13 cellular contexts compared by ENCODE assay signal in genomic region chr11:11349870-11350325, GRCh38. TPM values are rescaled to one million over a fixed set of nuclear protein-coding genes. Genes with fewer than 3 reads are reported as not detected.
A peak's percentile ranks its signal among the peaks of the same experiment; 100 is the strongest.
DNase-seq lines count a peak whose midpoint lies in the region; ATAC-seq and TF ChIP-seq lines count a peak whose summit lies in the region.
"Had no signal": no experiment of that assay in that cellular context is flagged by ENCODE, and none has a peak within 500 bp of the region (broad histone marks: within the 10 kb centered on the region; RNA-seq: fewer than 3 reads in every experiment).

No MANE protein-coding gene starts in this region.

- no TSS peak for BruUV-seq in PC-3 (replicated peaks; lab: Mats Ljungman, UMichigan)

- CTCF ChIA-PET in PC-3 (lab: Charles Lee) = no interaction called here

- no peak overlapping the region for H3K9ac ChIP-seq in PC-3 (ENCODE audit: low read length)

- H3K4me1 ChIP-seq in PC-3 (ENCODE audit: insufficient read depth, low read length) = peaks cover 10% of the 10 kb centered on the region

- intact Hi-C loops in PC-3 (cut with micrococcal nuclease) = no loop called here

- H3K27ac ChIP-seq in PC-3 (ENCODE audit: low read length) = no peak overlapping the region

- H3K9me3 ChIP-seq in PC-3 (ENCODE audit: low read length) = no peaks in the 10 kb centered on the region

- no peaks in the 10 kb centered on the region for H3K9me2 ChIP-seq in PC-3 (replicated peaks; ENCODE audit: low read length)

- H3K36me3 ChIP-seq in PC-3 (ENCODE audit: low read depth, low read length) = no peaks in the 10 kb centered on the region

- H4K20me1 ChIP-seq in PC-3 (ENCODE audit: low read length) = no peaks in the 10 kb centered on the region

- H3K4me3 ChIP-seq in AG09309 (ENCODE audit: control insufficient read depth, low read depth, low read length) (no peak overlapping the region), PC-3 (ENCODE audit: low read length) (no peak overlapping the region)

- POLR2A ChIA-PET in PC-3 (lab: Charles Lee; ENCODE audit: unreplicated experiment) = no interaction called here

- ATAC-seq in PC-3 = peak; percentile 22; the same call in 1 of the 2 replicates
- ATAC-seq: Panc1 had no signal

- DNase-seq in AG09309 (ENCODE audit: low read depth) (peak; percentile 72), PC-3 (peak; percentile 70), fibroblast of peridontal ligament (ENCODE audit: extremely low read depth) (peak; percentile 65), SW480 (ENCODE audit: low spot score) (no peak), NCI-H146 treated with DMSO at 0.1 percent for 48 hours (lab: John Stamatoyannopoulos, UW; ENCODE audit: unreplicated experiment) (no peak), NCI-H2227 (lab: John Stamatoyannopoulos, UW; ENCODE audit: unreplicated experiment) (no peak), DMS 273 (lab: John Stamatoyannopoulos, UW; ENCODE audit: unreplicated experiment) (no peak)
- DNase-seq: amygdala, NCI-H1694 treated with DMSO at 0.1 percent for 48 hours, nucleus accumbens had no signal

- no peaks in the 10 kb centered on the region for H3K36me3 Mint-ChIP-seq in nephron (ENCODE audit: low read depth)
- H3K36me3 Mint-ChIP-seq: CD14-positive monocyte had no signal

- no peak overlapping the region for H2AFZ ChIP-seq in PC-3 (ENCODE audit: low read length)

- no peaks in the 10 kb centered on the region for H3K27me3 ChIP-seq in PC-3 (ENCODE audit: low read length)

- no peak overlapping the region for H3K4me3 Mint-ChIP-seq in nephron
- H3K4me3 Mint-ChIP-seq: CD14-positive monocyte had no signal

- TF ChIP-seq CTCF in AG09309 (IDR thresholded peaks at IDR 0.05; ENCODE audit: control insufficient read depth, insufficient read depth, low read depth, low read length, missing control alignments) (no peak), PC-3 (conservative IDR thresholded peaks at IDR 0.05; ENCODE audit: low read depth, low read length) (no peak), nephron (IDR thresholded peaks at IDR 0.05; ENCODE audit: unreplicated experiment in 3 of 3) (no peak)

- H3K79me2 ChIP-seq in PC-3 (ENCODE audit: low read length) = no peaks in the 10 kb centered on the region

- H3F3A ChIP-seq in PC-3 (ENCODE audit: low read length, unreplicated experiment) = no peaks in the 10 kb centered on the region

- H3K4me2 ChIP-seq in PC-3 (ENCODE audit: low read length) = no peak overlapping the region

- peaks cover 16% of the 10 kb centered on the region for H3K27me3 Mint-ChIP-seq in nephron (ENCODE audit: low read depth)

- H3K4me1 Mint-ChIP-seq in nephron = peaks cover 50% of the 10 kb centered on the region
- H3K4me1 Mint-ChIP-seq: CD14-positive monocyte had no signal

- peaks cover 2% of the 10 kb centered on the region for H3K9me3 Mint-ChIP-seq in nephron
- H3K9me3 Mint-ChIP-seq: CD14-positive monocyte had no signal

- peak overlapping the region; percentile 50 to 87 (median 69) for H3K27ac Mint-ChIP-seq in nephron

RNA-seq across cellular contexts. Expression of gene CSNK2A3, which starts 3.2 kb away (rescaled TPM):
- total RNA-seq in PC-3 (2014; rRNA removed) = 0.75 and 2.3 TPM in 2 replicates

Comparison
In these comparisons a context has a peak if more than half of its experiments do, and no peak if none do; other contexts are left out.
1. DNase-seq: peak in AG09309 (single experiment), PC-3 (single experiment) and fibroblast of peridontal ligament (single experiment); none in SW480 (single experiment), NCI-H146 treated with DMSO at 0.1 percent for 48 hours (single experiment), NCI-H2227 (single experiment) and DMS 273 (single experiment).